1 cellular context compared by ENCODE assay signal in the genomic region with DNA sequence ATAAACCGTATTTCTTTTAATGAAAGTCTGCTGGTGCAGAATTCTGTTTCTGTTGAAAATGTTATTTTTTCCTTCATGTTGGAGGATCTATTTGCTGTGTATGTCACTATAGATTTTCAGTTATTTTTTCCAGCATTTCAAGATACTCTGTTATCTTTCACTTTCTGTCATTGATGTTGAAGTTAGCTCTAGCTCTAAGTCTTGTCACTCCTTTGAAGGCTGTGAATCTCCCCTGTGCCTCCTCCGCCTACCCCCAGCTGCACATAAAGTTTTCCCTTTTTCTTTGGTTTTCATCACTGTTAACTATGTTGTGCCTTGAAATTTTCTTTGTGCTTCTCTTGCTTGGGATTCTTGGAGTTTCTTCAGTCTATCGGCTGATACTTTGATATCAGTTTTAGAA.
TF ChIP-seq lines count a peak whose summit lies in the region.

No MANE protein-coding gene starts in this region.

TF ChIP-seq in WTC11, 78 proteins besides CTCF, POLR2A, EP300 and RAD21 (continued from another document):
- TF ChIP-seq, protein P1, sequence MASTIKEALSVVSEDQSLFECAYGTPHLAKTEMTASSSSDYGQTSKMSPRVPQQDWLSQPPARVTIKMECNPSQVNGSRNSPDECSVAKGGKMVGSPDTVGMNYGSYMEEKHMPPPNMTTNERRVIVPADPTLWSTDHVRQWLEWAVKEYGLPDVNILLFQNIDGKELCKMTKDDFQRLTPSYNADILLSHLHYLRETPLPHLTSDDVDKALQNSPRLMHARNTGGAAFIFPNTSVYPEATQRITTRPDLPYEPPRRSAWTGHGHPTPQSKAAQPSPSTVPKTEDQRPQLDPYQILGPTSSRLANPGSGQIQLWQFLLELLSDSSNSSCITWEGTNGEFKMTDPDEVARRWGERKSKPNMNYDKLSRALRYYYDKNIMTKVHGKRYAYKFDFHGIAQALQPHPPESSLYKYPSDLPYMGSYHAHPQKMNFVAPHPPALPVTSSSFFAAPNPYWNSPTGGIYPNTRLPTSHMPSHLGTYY (CRISPR knock-in tag; IDR thresholded peaks at IDR 0.05) = no peak
- TF ChIP-seq MXD4 (CRISPR knock-in tag; IDR thresholded peaks at IDR 0.05; ENCODE audit: borderline replicate concordance) = no peak
TF ChIP-seq in WTC11: peak in this region for 0.
